In genomic region chr13:98822238-98822606, GRCh38 we compare ENCODE assay signal across 15 cellular contexts.
DNase-seq lines count a peak whose midpoint lies in the region; TF ChIP-seq lines count a peak whose summit lies in the region.
"Had no signal": no experiment of that assay in that cellular context is flagged by ENCODE, and none has a peak within 500 bp of the region (broad histone marks: within the 10 kb centered on the region; RNA-seq: fewer than 3 reads in every experiment).

No MANE protein-coding gene starts in this region.

- H3K9me3 Mint-ChIP-seq in chondrocyte (ENCODE audit: low read depth): no peaks in the 10 kb centered on the region
- H3K9me3 Mint-ChIP-seq: activated naive CD4-positive, alpha-beta T cell treated with anti-CD3 and anti-CD28 coated beads, Interleukin-2, amount 10 ng/mL, durations not matched to agents 7 days and 5 days had no signal

- H3K27ac Mint-ChIP-seq in chondrocyte (ENCODE audit: unreplicated experiment): peak overlapping the region; percentile 72
- H3K27ac Mint-ChIP-seq: activated naive CD4-positive, alpha-beta T cell treated with anti-CD3 and anti-CD28 coated beads, Interleukin-2, amount 10 ng/mL, durations not matched to agents 7 days and 5 days had no signal

- H3K9me3 ChIP-seq in sigmoid colon: no peaks in the 10 kb centered on the region
- no peaks in the 10 kb centered on the region for H3K9me3 ChIP-seq in Karpas-422 (ENCODE audit: low read length)
- H3K9me3 ChIP-seq: SJSA1, thyroid gland had no signal

- in situ Hi-C loops in G401 (cut with HindIII; ENCODE audit: low sequenced_read_pairs): no loop called here

- intact Hi-C loops in sigmoid colon (cut with DNase I): no loop called here

- H3K27me3 ChIP-seq in sigmoid colon: no peaks in the 10 kb centered on the region
- H3K27me3 ChIP-seq in Karpas-422 (ENCODE audit: low read length): no peaks in the 10 kb centered on the region
- H3K27me3 ChIP-seq: SJSA1, thyroid gland had no signal

- H3K9me2 ChIP-seq in Karpas-422 (replicated peaks; ENCODE audit: insufficient read depth, low read length): no peaks in the 10 kb centered on the region

- TF ChIP-seq POLR2A in sigmoid colon (IDR thresholded peaks at IDR 0.05): no peak

- peaks cover 9% of the 10 kb centered on the region for H3K36me3 Mint-ChIP-seq in chondrocyte (ENCODE audit: low read depth)

- peak overlapping the region in 3 of 4 donors; percentile 11 to 65 (median 47) for H3K27ac ChIP-seq in sigmoid colon
- no peak overlapping the region for H3K27ac ChIP-seq in Karpas-422 (ENCODE audit: low read length)
- H3K27ac ChIP-seq: epithelial cell of prostate, parathyroid adenoma, SJSA1 had no signal

- no peaks in the 10 kb centered on the region for H3K27me3 Mint-ChIP-seq in chondrocyte (ENCODE audit: low read depth)
- H3K27me3 Mint-ChIP-seq: activated naive CD4-positive, alpha-beta T cell treated with anti-CD3 and anti-CD28 coated beads, Interleukin-2, amount 10 ng/mL, durations not matched to agents 7 days and 5 days had no signal

- peaks cover 0 to 23% (median 6%) of the 10 kb centered on the region in 4 donors for H3K4me1 ChIP-seq in sigmoid colon
- peaks cover 9% of the 10 kb centered on the region for H3K4me1 ChIP-seq in Karpas-422 (ENCODE audit: low read length)
- H3K4me1 ChIP-seq: parathyroid adenoma, SJSA1 had no signal

- peaks cover 35% of the 10 kb centered on the region for H3K4me1 Mint-ChIP-seq in chondrocyte (ENCODE audit: low read depth)

- peak; percentile 36 for DNase-seq in GM03348 (ENCODE audit: low spot score)
- no peak for DNase-seq in chondrocyte (ENCODE audit: low spot score)
- DNase-seq in kidney glomerular epithelial cell (lab: John Stamatoyannopoulos, UW): peak; percentile 6
- DNase-seq in sigmoid colon: no peak
- DNase-seq in G401 (ENCODE audit: low spot score): no peak
- no peak for DNase-seq in Karpas-422
- DNase-seq in amygdala (lab: John Stamatoyannopoulos, UW): no peak
- DNase-seq in SW 1271 (lab: John Stamatoyannopoulos, UW): no peak
- DNase-seq: activated naive CD4-positive, alpha-beta T cell treated with anti-CD3 and anti-CD28 coated beads, Interleukin-2, amount 10 ng/mL, durations not matched to agents 7 days and 5 days; DMS53; NCI-H2107; thyroid gland had no signal

- no peak for TF ChIP-seq EP300 in sigmoid colon (IDR thresholded peaks at IDR 0.05)

- TF ChIP-seq CTCF in chondrocyte (IDR thresholded peaks at IDR 0.05) (no peak), sigmoid colon (IDR thresholded peaks at IDR 0.05) (no peak)

- no peaks in the 10 kb centered on the region for H3K79me2 ChIP-seq in Karpas-422 (ENCODE audit: low read length)
- H3K79me2 ChIP-seq: parathyroid adenoma had no signal

- no peak overlapping the region for H2AFZ ChIP-seq in Karpas-422 (ENCODE audit: low read length)
- H2AFZ ChIP-seq: parathyroid adenoma had no signal

- H3K36me3 ChIP-seq in sigmoid colon (peaks cover 8 to 81% (median 23%) of the 10 kb centered on the region in 4 donors), Karpas-422 (ENCODE audit: insufficient read depth, low read length) (no peaks in the 10 kb centered on the region)

- H3K4me3 Mint-ChIP-seq in chondrocyte (ENCODE audit: unreplicated experiment): no peak overlapping the region
- H3K4me3 Mint-ChIP-seq: activated naive CD4-positive, alpha-beta T cell treated with anti-CD3 and anti-CD28 coated beads, Interleukin-2, amount 10 ng/mL, durations not matched to agents 7 days and 5 days had no signal

- H3K4me2 ChIP-seq in Karpas-422 (ENCODE audit: low read depth, low read length, poor library complexity, severe bottlenecking): no peak overlapping the region

- no peak overlapping the region for H3K9ac ChIP-seq in Karpas-422 (ENCODE audit: low read length)
- H3K9ac ChIP-seq: parathyroid adenoma had no signal

- no peak overlapping the region for H3K4me3 ChIP-seq in sigmoid colon
- no peak overlapping the region for H3K4me3 ChIP-seq in Karpas-422 (ENCODE audit: low read length)
- H3K4me3 ChIP-seq: SJSA1, thyroid gland had no signal

- H4K20me1 ChIP-seq in Karpas-422 (ENCODE audit: insufficient read depth, low read depth, low read length): no peaks in the 10 kb centered on the region

- 16 to 51% methylated on average over 3 of the region's 3 CpGs for WGBS in sigmoid colon, 2 donors

Comparison
In these comparisons a context has a peak if more than half of its experiments do, and no peak if none do; other contexts are left out.
1. DNase-seq: peak in GM03348 (single experiment) and kidney glomerular epithelial cell (single experiment); none in chondrocyte (single experiment), sigmoid colon (single experiment), G401 (single experiment), Karpas-422 (single experiment), amygdala (0 of 56) and SW 1271 (0 of 2).